ENCODE assay signal across 1 cellular context in genomic region chr12:92933606-92934005, GRCh38.
TF ChIP-seq lines count a peak whose summit lies in the region.

No MANE protein-coding gene starts in this region.

TF ChIP-seq in K562, 482 proteins besides CTCF, POLR2A, EP300 and RAD21:
- TF ChIP-seq U2AF1 (optimal IDR thresholded peaks at IDR 0.05; ENCODE audit: low read depth, low read length) (no peak), CUX1 (CRISPR knock-in tag; IDR thresholded peaks at IDR 0.05) (no peak), ZNF280A (IDR thresholded peaks at IDR 0.05; ENCODE audit: low read depth, partially characterized antibody) (no peak), ZNF584 (CRISPR knock-in tag; IDR thresholded peaks at IDR 0.05; ENCODE audit: low read depth) (no peak), NCOA1 (IDR thresholded peaks at IDR 0.05; ENCODE audit: low read depth) (no peak), ZNF239 (CRISPR knock-in tag; IDR thresholded peaks at IDR 0.05) (no peak), ZNF518B (CRISPR knock-in tag; IDR thresholded peaks at IDR 0.05) (no peak), TEAD1 (CRISPR knock-in tag; IDR thresholded peaks at IDR 0.05) (no peak), MBD1 (CRISPR knock-in tag; IDR thresholded peaks at IDR 0.05) (no peak), SLC30A9 (CRISPR knock-in tag; IDR thresholded peaks at IDR 0.05) (no peak), GABPB2 (CRISPR knock-in tag; conservative IDR thresholded peaks at IDR 0.05) (no peak), CBFB (CRISPR knock-in tag; IDR thresholded peaks at IDR 0.05) (no peak), CHAMP1 (IDR thresholded peaks at IDR 0.05) (no peak), BRF2 (IDR thresholded peaks at IDR 0.05; ENCODE audit: borderline replicate concordance, insufficient read depth, insufficient read length) (no peak), NFIC (IDR thresholded peaks at IDR 0.05) (no peak), EGR1 (conservative IDR thresholded peaks at IDR 0.05) (no peak), FUS (optimal IDR thresholded peaks at IDR 0.05; ENCODE audit: low read depth, low read length) (no peak), SAFB (IDR thresholded peaks at IDR 0.05; ENCODE audit: borderline replicate concordance, low read depth, low read length) (no peak)
